Comparison of ENCODE assay signal across 9 cellular contexts in genomic region chr10:30645340-30645827, GRCh38. TPM values are rescaled to one million over a fixed set of nuclear protein-coding genes. Genes with fewer than 3 reads are reported as not detected.
DNase-seq lines count a peak whose midpoint lies in the region; ATAC-seq and TF ChIP-seq lines count a peak whose summit lies in the region.
"Had no signal": no experiment of that assay in that cellular context is flagged by ENCODE, and none has a peak within 500 bp of the region (broad histone marks: within the 10 kb centered on the region; RNA-seq: fewer than 3 reads in every experiment).

No MANE protein-coding gene starts in this region.

- intact Hi-C loops in activated T-helper 2 cell treated with anti-CD3 and anti-CD28 coated beads, Interferon-gamma antibody, Interleukin-2, Interleukin-4, amounts not matched to agents 10 μg/mL and 5 μg/mL and 100 μg/mL, durations not matched to agents 14 hours and 24 hours and 36 hours (cut with micrococcal nuclease), result loop anchor here (5.0 kb wide), 1 partner anchor 208 kb away; no protein-coding TSS in a partner anchor

- no peak for TF ChIP-seq POLR2A in upper lobe of left lung (IDR thresholded peaks at IDR 0.05)

- ATAC-seq in activated naive CD8-positive, alpha-beta T cell treated with anti-CD3 and anti-CD28 coated beads, Interleukin-2, amount 10 ng/mL, durations not matched to agents 7 days and 5 days (ENCODE audit: low read depth), result peak; percentile 58
- no peak for ATAC-seq in activated naive CD8-positive, alpha-beta T cell treated with anti-CD3 and anti-CD28 coated beads, Interleukin-2, amount 50 U/mL, for 24 hours
- peak; percentile 19 to 49 for ATAC-seq in upper lobe of left lung (ENCODE audit: low FRiP score in 2 of 2)

- H3K4me3 ChIP-seq in upper lobe of left lung, result no peak overlapping the region

- WGBS in upper lobe of left lung, 2 donors, result 3 to 14% methylated on average over 10 to 14 of the region's 15 CpGs

- peaks cover 4% of the 10 kb centered on the region for H3K4me1 Mint-ChIP-seq in activated naive CD8-positive, alpha-beta T cell treated with anti-CD3 and anti-CD28 coated beads, Interleukin-2, amount 10 ng/mL, durations not matched to agents 7 days and 5 days
- H3K4me1 Mint-ChIP-seq in activated naive CD8-positive, alpha-beta T cell treated with anti-CD3 and anti-CD28 coated beads, Interleukin-2, amount 50 U/mL, for 24 hours, result peaks cover 9% of the 10 kb centered on the region
- peaks cover 40% of the 10 kb centered on the region for H3K4me1 Mint-ChIP-seq in activated T-helper 2 cell treated with anti-CD3 and anti-CD28 coated beads, Interferon-gamma antibody, Interleukin-2, Interleukin-4, amounts not matched to agents 10 μg/mL and 5 μg/mL and 100 μg/mL, durations not matched to agents 14 hours and 24 hours and 36 hours (ENCODE audit: low read depth)

- peaks cover 48% of the 10 kb centered on the region for H3K27me3 Mint-ChIP-seq in activated naive CD8-positive, alpha-beta T cell treated with anti-CD3 and anti-CD28 coated beads, Interleukin-2, amount 10 ng/mL, durations not matched to agents 7 days and 5 days
- peaks cover 47% of the 10 kb centered on the region for H3K27me3 Mint-ChIP-seq in activated naive CD8-positive, alpha-beta T cell treated with anti-CD3 and anti-CD28 coated beads, Interleukin-2, amount 50 U/mL, for 24 hours
- peaks cover 24% of the 10 kb centered on the region for H3K27me3 Mint-ChIP-seq in activated T-helper 2 cell treated with anti-CD3 and anti-CD28 coated beads, Interferon-gamma antibody, Interleukin-2, Interleukin-4, amounts not matched to agents 10 μg/mL and 5 μg/mL and 100 μg/mL, durations not matched to agents 14 hours and 24 hours and 36 hours (ENCODE audit: low read depth)

- no peak for TF ChIP-seq CTCF in upper lobe of left lung (IDR thresholded peaks at IDR 0.05)

- peak overlapping the region; percentile 49 to 77 (median 70) for H3K27ac ChIP-seq in upper lobe of left lung

- no peaks in the 10 kb centered on the region for H3K9me3 Mint-ChIP-seq in activated naive CD8-positive, alpha-beta T cell treated with anti-CD3 and anti-CD28 coated beads, Interleukin-2, amount 10 ng/mL, durations not matched to agents 7 days and 5 days
- H3K9me3 Mint-ChIP-seq in activated naive CD8-positive, alpha-beta T cell treated with anti-CD3 and anti-CD28 coated beads, Interleukin-2, amount 50 U/mL, for 24 hours, result no peaks in the 10 kb centered on the region
- peaks cover 4% of the 10 kb centered on the region for H3K9me3 Mint-ChIP-seq in activated T-helper 2 cell treated with anti-CD3 and anti-CD28 coated beads, Interferon-gamma antibody, Interleukin-2, Interleukin-4, amounts not matched to agents 10 μg/mL and 5 μg/mL and 100 μg/mL, durations not matched to agents 14 hours and 24 hours and 36 hours

- H3K4me3 Mint-ChIP-seq in activated naive CD8-positive, alpha-beta T cell treated with anti-CD3 and anti-CD28 coated beads, Interleukin-2, amount 10 ng/mL, durations not matched to agents 7 days and 5 days, result no peak overlapping the region
- H3K4me3 Mint-ChIP-seq in activated naive CD8-positive, alpha-beta T cell treated with anti-CD3 and anti-CD28 coated beads, Interleukin-2, amount 50 U/mL, for 24 hours, result no peak overlapping the region
- H3K4me3 Mint-ChIP-seq in activated T-helper 2 cell treated with anti-CD3 and anti-CD28 coated beads, Interferon-gamma antibody, Interleukin-2, Interleukin-4, amounts not matched to agents 10 μg/mL and 5 μg/mL and 100 μg/mL, durations not matched to agents 14 hours and 24 hours and 36 hours (ENCODE audit: low read depth), result peak overlapping the region; percentile 40

- no peaks in the 10 kb centered on the region for H3K36me3 ChIP-seq in upper lobe of left lung

- POLR2A ChIA-PET in activated naive CD8-positive, alpha-beta T cell treated with anti-CD3 and anti-CD28 coated beads, Interleukin-2, amount 10 ng/mL, durations not matched to agents 7 days and 5 days (lab: Charles Lee), result no interaction called here

- peaks cover 5 to 35% (median 10%) of the 10 kb centered on the region in 4 donors for H3K4me1 ChIP-seq in upper lobe of left lung

- TF ChIP-seq EP300 in upper lobe of left lung (IDR thresholded peaks at IDR 0.05), result no peak

- no peak overlapping the region for H3K27ac Mint-ChIP-seq in activated naive CD8-positive, alpha-beta T cell treated with anti-CD3 and anti-CD28 coated beads, Interleukin-2, amount 10 ng/mL, durations not matched to agents 7 days and 5 days
- H3K27ac Mint-ChIP-seq in activated naive CD8-positive, alpha-beta T cell treated with anti-CD3 and anti-CD28 coated beads, Interleukin-2, amount 50 U/mL, for 24 hours, result no peak overlapping the region
- peak overlapping the region; percentile 50 for H3K27ac Mint-ChIP-seq in activated T-helper 2 cell treated with anti-CD3 and anti-CD28 coated beads, Interferon-gamma antibody, Interleukin-2, Interleukin-4, amounts not matched to agents 10 μg/mL and 5 μg/mL and 100 μg/mL, durations not matched to agents 14 hours and 24 hours and 36 hours

- no peaks in the 10 kb centered on the region for H3K9me3 ChIP-seq in upper lobe of left lung

- no peak for DNase-seq in activated naive CD8-positive, alpha-beta T cell treated with anti-CD3 and anti-CD28 coated beads, Interleukin-2, amount 10 ng/mL, durations not matched to agents 7 days and 5 days
- DNase-seq in activated naive CD8-positive, alpha-beta T cell treated with anti-CD3 and anti-CD28 coated beads, Interleukin-2, amount 50 U/mL, for 24 hours, result no peak
- DNase-seq in activated T-helper 2 cell treated with anti-CD3 and anti-CD28 coated beads, Interferon-gamma antibody, Interleukin-2, Interleukin-4, amounts not matched to agents 10 μg/mL and 5 μg/mL and 100 μg/mL, durations not matched to agents 14 hours and 24 hours and 36 hours (ENCODE audit: low spot score), result no peak
- DNase-seq in hepatic stellate cell (ENCODE audit: low spot score) (peak; percentile 31), upper lobe of left lung (no peak), COLO829 (ENCODE audit: low spot score) (no peak), glomerular visceral epithelial cell (ENCODE audit: extremely low spot score) (no peak), putamen (ENCODE audit: low spot score) (no peak)
- DNase-seq: stimulated activated CD4-positive, alpha-beta T cell treated with anti-CD3 and anti-CD28 coated beads, Interleukin-4, amount 100 ng/mL, for 1 hour had no signal

- no peaks in the 10 kb centered on the region for H3K27me3 ChIP-seq in upper lobe of left lung

- H3K36me3 Mint-ChIP-seq in activated naive CD8-positive, alpha-beta T cell treated with anti-CD3 and anti-CD28 coated beads, Interleukin-2, amount 10 ng/mL, durations not matched to agents 7 days and 5 days, result no peaks in the 10 kb centered on the region
- no peaks in the 10 kb centered on the region for H3K36me3 Mint-ChIP-seq in activated naive CD8-positive, alpha-beta T cell treated with anti-CD3 and anti-CD28 coated beads, Interleukin-2, amount 50 U/mL, for 24 hours (ENCODE audit: low read depth)
- peaks cover 3% of the 10 kb centered on the region for H3K36me3 Mint-ChIP-seq in activated T-helper 2 cell treated with anti-CD3 and anti-CD28 coated beads, Interferon-gamma antibody, Interleukin-2, Interleukin-4, amounts not matched to agents 10 μg/mL and 5 μg/mL and 100 μg/mL, durations not matched to agents 14 hours and 24 hours and 36 hours (ENCODE audit: low read depth)

RNA-seq across cellular contexts. Expression of gene LYZL2, which starts 15.8 kb away (rescaled TPM):
- total RNA-seq in activated naive CD8-positive, alpha-beta T cell treated with anti-CD3 and anti-CD28 coated beads, Interleukin-2, amount 10 ng/mL, durations not matched to agents 7 days and 5 days, result not detected
- total RNA-seq in activated T-helper 2 cell treated with anti-CD3 and anti-CD28 coated beads, Interferon-gamma antibody, Interleukin-2, Interleukin-4, amounts not matched to agents 10 μg/mL and 5 μg/mL and 100 μg/mL, durations not matched to agents 14 hours and 24 hours and 36 hours, result not detected in 2 replicates
- total RNA-seq in upper lobe of left lung, result not detected
